1 cellular context compared by ENCODE assay signal in the genomic region with DNA sequence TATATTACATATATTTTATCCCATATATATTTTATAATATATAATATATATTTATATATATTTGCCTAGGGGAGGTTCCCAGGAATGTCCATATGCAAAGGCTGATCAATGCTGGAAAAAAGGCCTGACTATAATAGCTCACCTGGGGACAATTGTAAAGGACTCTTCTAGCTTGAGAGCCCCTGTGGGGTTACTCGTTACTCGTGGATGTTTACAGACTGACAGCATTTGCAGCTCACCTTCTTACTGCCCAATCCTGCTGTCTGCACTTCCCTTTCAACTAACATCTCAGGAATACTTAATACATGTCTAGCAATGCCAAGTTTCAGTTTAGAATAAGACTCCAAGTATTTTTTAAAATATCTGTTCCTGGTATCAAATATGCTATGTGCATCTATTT.
TF ChIP-seq lines count a peak whose summit lies in the region.

No MANE protein-coding gene starts in this region.

TF ChIP-seq in H1, 55 proteins besides CTCF, POLR2A, EP300 and RAD21:
- TF ChIP-seq KDM4A (IDR thresholded peaks at IDR 0.05; ENCODE audit: low read depth, low read length, severe bottlenecking), result no peak
- peak; percentile 79 for TF ChIP-seq NANOG (IDR thresholded peaks at IDR 0.05; ENCODE audit: insufficient read depth, low read depth, low read length, poor library complexity, severe bottlenecking)
- 0 out of 2 replicates have a peak, but pooled peaks have one; percentile 44 for TF ChIP-seq TCF12 (IDR thresholded peaks at IDR 0.05; ENCODE audit: low read depth, low read length)
- peak in 1 of 2 experiments; percentile 16; a peak in 1 of 4 replicates for TF ChIP-seq HDAC2 (IDR thresholded peaks at IDR 0.05; ENCODE audit: borderline replicate concordance in 1 of 2, low read depth in 2 of 2, low read length in 2 of 2)
- TF ChIP-seq POLR2AphosphoS5 (IDR thresholded peaks at IDR 0.05; ENCODE audit: low read depth, low read length), result no peak
- TF ChIP-seq, protein P1, sequence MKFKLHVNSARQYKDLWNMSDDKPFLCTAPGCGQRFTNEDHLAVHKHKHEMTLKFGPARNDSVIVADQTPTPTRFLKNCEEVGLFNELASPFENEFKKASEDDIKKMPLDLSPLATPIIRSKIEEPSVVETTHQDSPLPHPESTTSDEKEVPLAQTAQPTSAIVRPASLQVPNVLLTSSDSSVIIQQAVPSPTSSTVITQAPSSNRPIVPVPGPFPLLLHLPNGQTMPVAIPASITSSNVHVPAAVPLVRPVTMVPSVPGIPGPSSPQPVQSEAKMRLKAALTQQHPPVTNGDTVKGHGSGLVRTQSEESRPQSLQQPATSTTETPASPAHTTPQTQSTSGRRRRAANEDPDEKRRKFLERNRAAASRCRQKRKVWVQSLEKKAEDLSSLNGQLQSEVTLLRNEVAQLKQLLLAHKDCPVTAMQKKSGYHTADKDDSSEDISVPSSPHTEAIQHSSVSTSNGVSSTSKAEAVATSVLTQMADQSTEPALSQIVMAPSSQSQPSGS (IDR thresholded peaks at IDR 0.05; ENCODE audit: low read length), result no peak
